In the genomic region with DNA sequence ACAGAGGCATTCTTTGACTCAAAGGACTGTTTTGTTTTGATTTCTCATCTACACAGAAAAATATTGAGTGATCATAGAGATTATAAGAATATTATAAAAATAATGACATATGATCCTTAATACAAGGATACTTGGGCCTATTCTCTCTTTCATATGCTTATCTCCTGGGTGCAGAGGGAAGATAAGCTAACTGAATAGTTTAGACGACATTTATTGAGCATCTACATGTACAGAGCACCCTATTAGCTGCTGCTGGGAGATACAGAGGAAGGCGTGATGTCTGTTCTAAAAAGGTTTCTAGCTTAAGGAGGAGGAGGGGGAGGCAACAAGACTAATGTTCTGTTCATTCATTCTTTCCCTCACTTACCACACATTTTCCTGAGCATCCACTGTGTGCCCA, we compare ENCODE assay signal across 14 cellular contexts.
A peak's percentile ranks its signal among the peaks of the same experiment; 100 is the strongest.
DNase-seq lines count a peak whose midpoint lies in the region; ATAC-seq and TF ChIP-seq lines count a peak whose summit lies in the region.
"Had no signal": no experiment of that assay in that cellular context is flagged by ENCODE, and none has a peak within 500 bp of the region (broad histone marks: within the 10 kb centered on the region; RNA-seq: fewer than 3 reads in every experiment).

No MANE protein-coding gene starts in this region.

- H3K36me3 Mint-ChIP-seq in WTC11, result peaks cover 7% of the 10 kb centered on the region; the same call in 1 of the 2 replicates

- no peak overlapping the region for H3K27ac Mint-ChIP-seq in WTC11
- H3K27ac Mint-ChIP-seq: B cell; CD4-positive, alpha-beta T cell; CD8-positive, alpha-beta T cell had no signal

- no peaks in the 10 kb centered on the region; the same call in 1 of the 2 replicates for H3K27me3 Mint-ChIP-seq in WTC11 (ENCODE audit: low read depth)
- H3K27me3 Mint-ChIP-seq: B cell; CD4-positive, alpha-beta T cell had no signal

- no peaks in the 10 kb centered on the region for H3K9me3 Mint-ChIP-seq in WTC11
- H3K9me3 Mint-ChIP-seq: CD4-positive, alpha-beta T cell; CD8-positive, alpha-beta T cell had no signal

- POLR2A ChIA-PET in WTC11 (lab: Charles Lee), result no interaction called here

- no peaks in the 10 kb centered on the region for H3K4me1 Mint-ChIP-seq in WTC11
- H3K4me1 Mint-ChIP-seq: B cell had no signal

- no peak for ATAC-seq in WTC11
- ATAC-seq: CD8-positive, alpha-beta T cell had no signal

- TF ChIP-seq POLR2A in erythroblast (IDR thresholded peaks at IDR 0.05; ENCODE audit: low read length), result no peak

- no peak overlapping the region for H3K4me3 Mint-ChIP-seq in WTC11
- H3K4me3 Mint-ChIP-seq: B cell; CD4-positive, alpha-beta T cell; CD8-positive, alpha-beta T cell had no signal

- CTCF ChIA-PET in WTC11 (lab: Charles Lee), result no interaction called here

- no peak for TF ChIP-seq CTCF in WTC11 (IDR thresholded peaks at IDR 0.05)

- peak; percentile 2 for DNase-seq in Ammon's horn (ENCODE audit: low spot score)
- DNase-seq in OCI-M1 (lab: John Stamatoyannopoulos, UW), result peak; percentile 29
- DNase-seq in erythroblast (lab: John Stamatoyannopoulos, UW), result peak; percentile 19 to 78
- DNase-seq in NCI-H510A (lab: John Stamatoyannopoulos, UW), result no peak
- DNase-seq in WTC11 (ENCODE audit: low spot score), result no peak
- DNase-seq: 8988T; ACHN; Caco-2; Calu3; CD4-positive, alpha-beta T cell; CD8-positive, alpha-beta T cell; DMS79 treated with DMSO at 0.1 percent for 48 hours; GF-D8 had no signal

TF ChIP-seq in WTC11, 78 proteins besides CTCF, POLR2A, EP300 and RAD21:
- TF ChIP-seq CREM (CRISPR knock-in tag; IDR thresholded peaks at IDR 0.05) (no peak), ATF6 (CRISPR knock-in tag; IDR thresholded peaks at IDR 0.05) (no peak), KAT7 (CRISPR knock-in tag; IDR thresholded peaks at IDR 0.05; ENCODE audit: borderline replicate concordance) (no peak), TEAD4 (CRISPR knock-in tag; IDR thresholded peaks at IDR 0.05) (no peak), ETV6 (CRISPR knock-in tag; IDR thresholded peaks at IDR 0.05) (no peak), TCF7 (CRISPR knock-in tag; IDR thresholded peaks at IDR 0.05; ENCODE audit: low read depth) (no peak), HMGA2 (CRISPR knock-in tag; IDR thresholded peaks at IDR 0.05) (no peak), ZNF232 (CRISPR knock-in tag; IDR thresholded peaks at IDR 0.05) (no peak), PREB (CRISPR knock-in tag; IDR thresholded peaks at IDR 0.05; ENCODE audit: borderline replicate concordance) (no peak), ZNF138 (CRISPR knock-in tag; conservative IDR thresholded peaks at IDR 0.05) (no peak), NR1H2 (CRISPR knock-in tag; IDR thresholded peaks at IDR 0.05) (no peak), OVOL2 (CRISPR knock-in tag; IDR thresholded peaks at IDR 0.05; ENCODE audit: borderline replicate concordance) (no peak)
- TF ChIP-seq, protein P1, sequence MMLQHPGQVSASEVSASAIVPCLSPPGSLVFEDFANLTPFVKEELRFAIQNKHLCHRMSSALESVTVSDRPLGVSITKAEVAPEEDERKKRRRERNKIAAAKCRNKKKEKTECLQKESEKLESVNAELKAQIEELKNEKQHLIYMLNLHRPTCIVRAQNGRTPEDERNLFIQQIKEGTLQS (CRISPR knock-in tag; conservative IDR thresholded peaks at IDR 0.05), result no peak
- TF ChIP-seq, protein P2, sequence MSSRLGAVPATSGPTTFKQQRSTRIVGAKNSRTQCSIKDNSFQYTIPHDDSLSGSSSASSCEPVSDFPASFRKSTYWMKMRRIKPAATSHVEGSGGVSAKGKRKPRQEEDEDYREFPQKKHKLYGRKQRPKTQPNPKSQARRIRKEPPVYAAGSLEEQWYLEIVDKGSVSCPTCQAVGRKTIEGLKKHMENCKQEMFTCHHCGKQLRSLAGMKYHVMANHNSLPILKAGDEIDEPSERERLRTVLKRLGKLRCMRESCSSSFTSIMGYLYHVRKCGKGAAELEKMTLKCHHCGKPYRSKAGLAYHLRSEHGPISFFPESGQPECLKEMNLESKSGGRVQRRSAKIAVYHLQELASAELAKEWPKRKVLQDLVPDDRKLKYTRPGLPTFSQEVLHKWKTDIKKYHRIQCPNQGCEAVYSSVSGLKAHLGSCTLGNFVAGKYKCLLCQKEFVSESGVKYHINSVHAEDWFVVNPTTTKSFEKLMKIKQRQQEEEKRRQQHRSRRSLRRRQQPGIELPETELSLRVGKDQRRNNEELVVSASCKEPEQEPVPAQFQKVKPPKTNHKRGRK (CRISPR knock-in tag; IDR thresholded peaks at IDR 0.05; ENCODE audit: borderline replicate concordance), result no peak

Comparison
In these comparisons a context has a peak if more than half of its experiments do, and no peak if none do; other contexts are left out.
1. DNase-seq: peak in Ammon's horn (single experiment), OCI-M1 (single experiment) and erythroblast (2 of 2); none in NCI-H510A (single experiment) and WTC11 (single experiment).